Comparison of ENCODE assay signal across 9 cellular contexts in the genomic region with DNA sequence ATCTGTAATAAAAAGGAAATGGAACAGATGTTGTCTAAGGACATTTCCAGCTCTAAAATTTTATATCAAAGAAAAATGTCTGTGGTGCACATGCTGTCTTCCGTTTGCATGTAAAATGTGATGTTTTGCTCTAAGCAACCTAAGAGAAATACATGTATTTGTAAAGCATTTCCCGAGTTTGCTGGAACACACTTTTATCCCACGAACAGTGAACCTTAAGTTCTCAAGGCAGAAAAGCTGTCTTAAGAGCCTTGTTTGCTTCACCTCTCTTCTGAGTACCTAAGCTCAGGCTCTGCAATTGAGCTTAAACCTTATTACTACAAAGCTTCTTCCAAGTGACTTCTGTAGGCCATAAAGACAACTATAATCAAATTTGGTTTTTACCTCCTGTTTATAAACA. TPM values are rescaled to one million over a fixed set of nuclear protein-coding genes. Genes with fewer than 3 reads are reported as not detected.
DNase-seq lines count a peak whose midpoint lies in the region; ATAC-seq and TF ChIP-seq lines count a peak whose summit lies in the region.
"Had no signal": no experiment of that assay in that cellular context is flagged by ENCODE, and none has a peak within 500 bp of the region (broad histone marks: within the 10 kb centered on the region; RNA-seq: fewer than 3 reads in every experiment).

No MANE protein-coding gene starts in this region.

- H3K9me3 ChIP-seq in CD4-positive, CD25-positive, alpha-beta regulatory T cell (ENCODE audit: control insufficient read depth in 2 of 2, low read length in 2 of 2), result no peaks in the 10 kb centered on the region

- no peak for ATAC-seq in CD4-positive, CD25-positive, alpha-beta regulatory T cell (ENCODE audit: low read depth in 2 of 2)
- no peak for ATAC-seq in central memory CD8-positive, alpha-beta T cell (replicated peaks; ENCODE audit: extremely low read depth, poor library complexity, severe bottlenecking)
- ATAC-seq in GM21576 (IDR thresholded peaks at IDR 0.05; ENCODE audit: unreplicated experiment), result no peak
- no peak for ATAC-seq in HG02623 (IDR thresholded peaks at IDR 0.05; ENCODE audit: unreplicated experiment)

- H3K27ac ChIP-seq in CD4-positive, CD25-positive, alpha-beta regulatory T cell (ENCODE audit: insufficient read depth, low read length, poor library complexity, severe bottlenecking), result peak overlapping the region; percentile 91

- H3K36me3 Mint-ChIP-seq in CD4-positive, CD25-positive, alpha-beta regulatory T cell, result no peaks in the 10 kb centered on the region
- H3K36me3 Mint-ChIP-seq in central memory CD8-positive, alpha-beta T cell (ENCODE audit: insufficient read depth), result peaks cover 8% of the 10 kb centered on the region
- H3K36me3 Mint-ChIP-seq in nephron progenitor cell (ENCODE audit: low read depth), result no peaks in the 10 kb centered on the region

- peak overlapping the region; percentile 93 to 96 (median 94) for H3K4me3 Mint-ChIP-seq in CD4-positive, CD25-positive, alpha-beta regulatory T cell
- H3K4me3 Mint-ChIP-seq in central memory CD8-positive, alpha-beta T cell, result peak overlapping the region; percentile 91
- H3K4me3 Mint-ChIP-seq in nephron progenitor cell, result no peak overlapping the region

- no peaks in the 10 kb centered on the region for H3K27me3 ChIP-seq in CD4-positive, CD25-positive, alpha-beta regulatory T cell (ENCODE audit: control insufficient read depth, insufficient read depth, low read length)

- no peak for TF ChIP-seq CTCF in nephron progenitor cell (IDR thresholded peaks at IDR 0.05)

- H3K27ac Mint-ChIP-seq in CD4-positive, CD25-positive, alpha-beta regulatory T cell, result peak overlapping the region; percentile 98 to 100 (median 99)
- H3K27ac Mint-ChIP-seq in central memory CD8-positive, alpha-beta T cell (ENCODE audit: low read depth), result peak overlapping the region; percentile 97
- peak overlapping the region; percentile 67 for H3K27ac Mint-ChIP-seq in nephron progenitor cell

- peaks cover 32 to 48% (median 40%) of the 10 kb centered on the region in 4 donors for H3K4me1 Mint-ChIP-seq in CD4-positive, CD25-positive, alpha-beta regulatory T cell
- peaks cover 46% of the 10 kb centered on the region for H3K4me1 Mint-ChIP-seq in central memory CD8-positive, alpha-beta T cell
- peaks cover 29% of the 10 kb centered on the region for H3K4me1 Mint-ChIP-seq in nephron progenitor cell

- H3K36me3 ChIP-seq in CD4-positive, CD25-positive, alpha-beta regulatory T cell (ENCODE audit: control insufficient read depth, insufficient read depth, low read length), result no peaks in the 10 kb centered on the region

- H3K27me3 Mint-ChIP-seq in CD4-positive, CD25-positive, alpha-beta regulatory T cell, result no peaks in the 10 kb centered on the region
- no peaks in the 10 kb centered on the region for H3K27me3 Mint-ChIP-seq in central memory CD8-positive, alpha-beta T cell
- H3K27me3 Mint-ChIP-seq in nephron progenitor cell (ENCODE audit: low read depth, poor library complexity), result no peaks in the 10 kb centered on the region

- H3K9me3 Mint-ChIP-seq in CD4-positive, CD25-positive, alpha-beta regulatory T cell, result peaks cover 0 to 4% (median 0%) of the 10 kb centered on the region in 7 donors
- peaks cover 4% of the 10 kb centered on the region for H3K9me3 Mint-ChIP-seq in central memory CD8-positive, alpha-beta T cell
- peaks cover 3% of the 10 kb centered on the region for H3K9me3 Mint-ChIP-seq in nephron progenitor cell

- no peak for DNase-seq in CD4-positive, CD25-positive, alpha-beta regulatory T cell
- DNase-seq in NAMALWA (ENCODE audit: low spot score) (peak; percentile 49), nephron progenitor cell (no peak), Kasumi-1 (lab: John Stamatoyannopoulos, UW) (no peak), NCI-H2107 (lab: John Stamatoyannopoulos, UW) (no peak)
- no peak for DNase-seq in central memory CD8-positive, alpha-beta T cell (ENCODE audit: low spot score in 2 of 2)
- DNase-seq: occipital lobe had no signal

- peaks cover 45% of the 10 kb centered on the region for H3K4me1 ChIP-seq in CD4-positive, CD25-positive, alpha-beta regulatory T cell (ENCODE audit: control insufficient read depth, insufficient read depth, low read length, poor library complexity, severe bottlenecking)

- peak overlapping the region; percentile 100 for H3K4me3 ChIP-seq in CD4-positive, CD25-positive, alpha-beta regulatory T cell (ENCODE audit: low read depth, low read length)

RNA-seq across cellular contexts. Expression of a gene that starts 24.0 kb away (rescaled TPM):
- 182 TPM for total RNA-seq in CD4-positive, CD25-positive, alpha-beta regulatory T cell
- 10 to 100 TPM; 84.5 to 97.1 (median 89.0) TPM for polyA plus RNA-seq in CD4-positive, CD25-positive, alpha-beta regulatory T cell
